27 cellular contexts compared by ENCODE assay signal in the genomic region with DNA sequence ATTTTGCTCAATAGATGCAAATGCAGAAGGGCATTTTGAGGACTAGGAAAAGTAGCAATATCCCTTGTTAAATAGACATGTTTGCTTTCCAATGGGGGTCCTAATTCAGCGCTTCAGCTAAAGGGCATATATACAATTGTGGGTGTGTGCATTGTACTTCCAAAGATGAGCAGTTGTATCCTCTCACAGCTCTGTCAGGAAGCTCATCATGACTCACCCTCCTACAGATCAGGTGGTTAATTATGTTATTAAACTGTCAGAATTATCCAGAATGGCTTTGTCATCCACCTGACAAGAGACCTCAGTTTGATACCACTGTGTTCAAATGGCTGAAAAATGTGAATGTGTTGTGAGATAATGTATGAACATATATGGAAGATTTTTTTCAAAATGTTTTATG.
"Had no signal": no experiment of that assay in that cellular context is flagged by ENCODE, and none has a peak within 500 bp of the region (broad histone marks: within the 10 kb centered on the region; RNA-seq: fewer than 3 reads in every experiment).

No MANE protein-coding gene starts in this region.

- H3K4me3 ChIP-seq: gastrocnemius medialis, hepatocyte, neural progenitor cell, right lobe of liver, thoracic aorta had no signal

- H3K36me3 Mint-ChIP-seq: activated naive CD4-positive, alpha-beta T cell treated with anti-CD3 and anti-CD28 coated beads, Interleukin-2, amount 50 U/mL, for 24 hours had no signal

- H3K4me2 ChIP-seq: hepatocyte, neural progenitor cell had no signal

- H3K27me3 Mint-ChIP-seq: activated CD8-positive, alpha-beta T cell treated with anti-CD3 and anti-CD28 coated beads for 36 hours; activated naive CD8-positive, alpha-beta T cell treated with anti-CD3 and anti-CD28 coated beads, Interleukin-2, amount 50 U/mL, for 24 hours; stimulated activated naive CD8-positive, alpha-beta T cell treated with anti-CD3 and anti-CD28 coated beads, Interleukin-15, Interleukin-2, amounts not matched to agents 100 ng/mL and 50 ng/mL, for 24 hours had no signal

- H3K27ac ChIP-seq: gastrocnemius medialis, hepatocyte, neural progenitor cell, right lobe of liver, thoracic aorta had no signal

- H3K4me1 ChIP-seq: gastrocnemius medialis, right lobe of liver had no signal

- H3K4me3 Mint-ChIP-seq: activated CD8-positive, alpha-beta T cell treated with anti-CD3 and anti-CD28 coated beads for 36 hours; activated naive CD4-positive, alpha-beta T cell treated with anti-CD3 and anti-CD28 coated beads, Interleukin-2, amount 50 U/mL, for 24 hours; activated naive CD8-positive, alpha-beta T cell treated with anti-CD3 and anti-CD28 coated beads, Interleukin-2, amount 50 U/mL, for 24 hours; activated T-cell treated with anti-CD3 and anti-CD28 coated beads, Interleukin-2, amount 50 U/mL, for 4 hours; mesothelial cell of epicardium; naive thymus-derived CD8-positive, alpha-beta T cell; neural progenitor cell; stimulated activated naive CD8-positive, alpha-beta T cell treated with anti-CD3 and anti-CD28 coated beads, Interleukin-15, Interleukin-2, amounts not matched to agents 100 ng/mL and 50 ng/mL, for 24 hours; WTC11 had no signal

- H3K36me3 ChIP-seq: gastrocnemius medialis, neural progenitor cell, right lobe of liver, thoracic aorta had no signal

- H3K27me3 ChIP-seq: gastrocnemius medialis, hepatocyte, neural progenitor cell, right lobe of liver had no signal

- H3K79me2 ChIP-seq: hepatocyte had no signal

- ATAC-seq: activated CD8-positive, alpha-beta T cell treated with anti-CD3 and anti-CD28 coated beads for 36 hours; activated naive CD8-positive, alpha-beta T cell treated with anti-CD3 and anti-CD28 coated beads, Interleukin-2, amount 50 U/mL, for 24 hours; activated T-cell treated with anti-CD3 and anti-CD28 coated beads, Interleukin-2, amount 50 U/mL, for 4 hours; gastrocnemius medialis; left colon; naive thymus-derived CD8-positive, alpha-beta T cell; right lobe of liver; WTC11 had no signal

- FAIRE-seq: colon, urothelium cell line had no signal

- H3K9me3 Mint-ChIP-seq: activated CD8-positive, alpha-beta T cell treated with anti-CD3 and anti-CD28 coated beads for 36 hours; activated T-helper 2 cell treated with anti-CD3 and anti-CD28 coated beads, Interferon-gamma antibody, Interleukin-2, Interleukin-4, amounts not matched to agents 10 μg/mL and 5 μg/mL and 100 μg/mL, durations not matched to agents 14 hours and 24 hours and 36 hours had no signal

- H3K4me1 Mint-ChIP-seq: activated naive CD4-positive, alpha-beta T cell treated with anti-CD3 and anti-CD28 coated beads, Interleukin-2, amount 50 U/mL, for 24 hours; activated naive CD8-positive, alpha-beta T cell treated with anti-CD3 and anti-CD28 coated beads, Interleukin-2, amount 50 U/mL, for 24 hours; mesothelial cell of epicardium; naive thymus-derived CD8-positive, alpha-beta T cell had no signal

- H3K9me3 ChIP-seq: gastrocnemius medialis, right lobe of liver, thoracic aorta had no signal

- H2AFZ ChIP-seq: hepatocyte, neural progenitor cell had no signal

- H3K27ac Mint-ChIP-seq: activated CD8-positive, alpha-beta T cell treated with anti-CD3 and anti-CD28 coated beads for 36 hours; activated naive CD4-positive, alpha-beta T cell treated with anti-CD3 and anti-CD28 coated beads, Interleukin-2, amount 50 U/mL, for 24 hours; activated naive CD8-positive, alpha-beta T cell treated with anti-CD3 and anti-CD28 coated beads, Interleukin-2, amount 50 U/mL, for 24 hours; activated T-helper 2 cell treated with anti-CD3 and anti-CD28 coated beads, Interferon-gamma antibody, Interleukin-2, Interleukin-4, amounts not matched to agents 10 μg/mL and 5 μg/mL and 100 μg/mL, durations not matched to agents 14 hours and 24 hours and 36 hours; mesothelial cell of epicardium; naive thymus-derived CD8-positive, alpha-beta T cell; neural progenitor cell; stimulated activated naive CD8-positive, alpha-beta T cell treated with anti-CD3 and anti-CD28 coated beads, Interleukin-15, Interleukin-2, amounts not matched to agents 100 ng/mL and 50 ng/mL, for 24 hours; WTC11 had no signal

- DNase-seq: activated CD4-positive, alpha-beta T cell treated with anti-CD3 and anti-CD28 coated beads for 1 hour; activated CD4-positive, alpha-beta T cell treated with anti-CD3 and anti-CD28 coated beads, Interleukin-2, amount 50 U/mL, for 1 hour; activated CD8-positive, alpha-beta T cell treated with anti-CD3 and anti-CD28 coated beads for 36 hours; activated naive CD8-positive, alpha-beta T cell treated with anti-CD3 and anti-CD28 coated beads, Interleukin-2, amount 50 U/mL, for 24 hours; activated T-cell treated with anti-CD3 and anti-CD28 coated beads, Interleukin-2, amount 50 U/mL, for 4 hours; amygdala; dermis blood vessel endothelial cell; effector CD4-positive, alpha-beta T cell; gastrocnemius medialis; islet precursor cell; left colon; naive thymus-derived CD8-positive, alpha-beta T cell; occipital lobe; right lobe of liver; stimulated activated CD4-positive, alpha-beta T cell treated with anti-CD3 and anti-CD28 coated beads, Interleukin-2, amount 100 ng/mL, for 48 hours; T-helper 2 cell; trophoblast cell had no signal

- H3K9ac ChIP-seq: neural progenitor cell had no signal
